1 cellular context compared by ENCODE assay signal in genomic region chr11:79182794-79183193, GRCh38.
TF ChIP-seq lines count a peak whose summit lies in the region.

No MANE protein-coding gene starts in this region.

TF ChIP-seq in SK-N-SH, 30 proteins besides CTCF, POLR2A, EP300 and RAD21 (continued from another document):
- TF ChIP-seq REST (IDR thresholded peaks at IDR 0.05; ENCODE audit: low read depth, low read length), result no peak
- TF ChIP-seq RXRA (IDR thresholded peaks at IDR 0.05; ENCODE audit: borderline replicate concordance, low read depth), result no peak
- no peak for TF ChIP-seq FOXJ3 (CRISPR knock-in tag; IDR thresholded peaks at IDR 0.05)
- TF ChIP-seq RCOR1 (IDR thresholded peaks at IDR 0.05; ENCODE audit: low read length), result no peak
- TF ChIP-seq POLR2AphosphoS5 (IDR thresholded peaks at IDR 0.05; ENCODE audit: low read depth, low read length), result no peak; the same call in 1 of the 2 replicates
- no peak for TF ChIP-seq ELF1 (IDR thresholded peaks at IDR 0.05)
- TF ChIP-seq YY1 (IDR thresholded peaks at IDR 0.05; ENCODE audit: low read depth), result no peak
- no peak for TF ChIP-seq NRF1 (IDR thresholded peaks at IDR 0.05; ENCODE audit: low read depth, low read length)
- TF ChIP-seq GATA2 (CRISPR knock-in tag; IDR thresholded peaks at IDR 0.05), result no peak
- no peak for TF ChIP-seq IRF3 (IDR thresholded peaks at IDR 0.05; ENCODE audit: low read depth, low read length)
- TF ChIP-seq CHD2 (IDR thresholded peaks at IDR 0.05; ENCODE audit: low read length, partially characterized antibody), result no peak
- no peak for TF ChIP-seq SMC3 (IDR thresholded peaks at IDR 0.05; ENCODE audit: low read depth, low read length)
- no peak for TF ChIP-seq ZBTB33 (IDR thresholded peaks at IDR 0.05; ENCODE audit: borderline replicate concordance, low read depth)
- peak; percentile 95 for TF ChIP-seq TCF12 (IDR thresholded peaks at IDR 0.05)
